ENCODE assay signal across 8 cellular contexts in the genomic region with DNA sequence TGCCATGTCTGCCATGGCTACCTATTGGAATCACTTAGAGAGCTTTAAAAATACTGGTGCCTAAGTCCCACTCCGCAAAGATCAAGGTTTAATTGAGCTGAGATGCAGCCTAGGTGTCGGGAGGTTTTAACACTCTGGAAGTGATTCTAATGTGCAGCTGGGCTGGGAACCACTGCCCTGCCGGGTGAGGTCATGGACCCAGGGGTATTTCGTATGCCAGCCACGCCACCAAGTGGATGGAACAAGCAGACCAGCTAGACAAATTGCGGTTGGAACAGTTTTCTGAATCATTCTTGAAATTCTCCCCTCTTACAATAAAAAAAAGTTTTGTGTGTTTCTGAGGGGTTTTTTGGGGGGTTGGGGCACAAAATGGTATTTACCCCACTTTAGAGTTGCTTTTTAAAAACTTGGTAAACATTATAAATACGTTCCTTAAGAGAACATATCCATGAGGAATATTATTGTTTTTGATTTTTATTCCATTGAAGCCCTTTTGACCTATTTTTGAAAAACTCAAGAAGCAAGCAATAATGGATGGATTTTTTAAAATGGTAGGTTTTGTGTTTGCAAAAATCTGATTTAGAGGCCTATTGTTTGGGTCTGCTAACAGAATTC.
A peak's percentile ranks its signal among the peaks of the same experiment; 100 is the strongest.
DNase-seq lines count a peak whose midpoint lies in the region; ATAC-seq and TF ChIP-seq lines count a peak whose summit lies in the region.

No MANE protein-coding gene starts in this region.

- ATAC-seq in HG02571 (IDR thresholded peaks at IDR 0.05; ENCODE audit: unreplicated experiment), result peak; percentile 62
- ATAC-seq in T-helper 17 cell, result peak; percentile 82

- peaks cover 8% of the 10 kb centered on the region for H3K4me1 Mint-ChIP-seq in T-helper 17 cell

- H3K4me3 Mint-ChIP-seq in T-helper 17 cell, result no peak overlapping the region

- TF ChIP-seq CTCF in mammary epithelial cell (conservative IDR thresholded peaks at IDR 0.05 in 1 of 2, IDR thresholded peaks at IDR 0.05 in 1 of 2; ENCODE audit: extremely low read depth in 1 of 2, insufficient read depth in 1 of 2, low read depth in 1 of 2, low read length in 2 of 2) (peak; percentile 63 to 85), kidney epithelial cell (IDR thresholded peaks at IDR 0.05; ENCODE audit: insufficient read depth, low read length, poor library complexity, severe bottlenecking) (peak; percentile 84)

- peak; percentile 81 for DNase-seq in activated effector memory CD4-positive, alpha-beta T cell treated with anti-CD3 and anti-CD28 coated beads, Interleukin-2, amount 50 U/mL, for 16 hours
- no peak for DNase-seq in activated effector memory CD4-positive, alpha-beta T cell treated with Interleukin-2 at 50 U/mL for 16 hours
- DNase-seq in NCI-H1092 (lab: John Stamatoyannopoulos, UW) (peak; percentile 43), T-helper 17 cell (peak in 2 of 3 donors; percentile 28 to 34), mammary epithelial cell (peak; percentile 58), kidney epithelial cell (ENCODE audit: low read depth) (no peak)
- peak; percentile 44 to 50 (median 45) for DNase-seq in stimulated activated CD4-positive, alpha-beta T cell treated with anti-CD3 and anti-CD28 coated beads, TNF-alpha, amount 100 ng/mL, for 48 hours (ENCODE audit: low read depth in 3 of 3)

- H3K79me2 ChIP-seq in mammary epithelial cell (ENCODE audit: insufficient read depth, low read length), result no peaks in the 10 kb centered on the region

- no peak overlapping the region for H3K27ac ChIP-seq in mammary epithelial cell (ENCODE audit: insufficient read depth, low read depth, low read length)

- in situ Hi-C loops in mammary epithelial cell (cut with MboI; ENCODE audit: low sequenced_read_pairs in 2 of 2), result loop anchor here (10.0 to 25.0 kb wide), 2 partner anchors 154 to 697 kb away; partner anchors contain the start of gene ARGFX (in 1 of the 2)

- H3K36me3 Mint-ChIP-seq in T-helper 17 cell (ENCODE audit: low read depth), result no peaks in the 10 kb centered on the region

- no peak overlapping the region for H3K27ac Mint-ChIP-seq in T-helper 17 cell

- peaks cover 6% of the 10 kb centered on the region for H3K4me1 ChIP-seq in mammary epithelial cell (ENCODE audit: insufficient read depth, low read length)

- H3K4me2 ChIP-seq in mammary epithelial cell (ENCODE audit: insufficient read depth, low read depth, low read length), result peak overlapping the region; percentile 2

- H3K36me3 ChIP-seq in mammary epithelial cell (ENCODE audit: insufficient read depth, low read length), result no peaks in the 10 kb centered on the region
- no peaks in the 10 kb centered on the region for H3K36me3 ChIP-seq in kidney epithelial cell (ENCODE audit: control insufficient read depth, insufficient read depth, low read length)

- H3K27me3 ChIP-seq in mammary epithelial cell (ENCODE audit: insufficient read depth, low read length) (no peaks in the 10 kb centered on the region), kidney epithelial cell (ENCODE audit: control insufficient read depth, insufficient read depth, low read length) (no peaks in the 10 kb centered on the region)

- peaks cover 8% of the 10 kb centered on the region for H3K27me3 Mint-ChIP-seq in T-helper 17 cell

- H2AFZ ChIP-seq in mammary epithelial cell (ENCODE audit: low read depth, low read length), result peak overlapping the region; percentile 42

- dilution Hi-C loops in mammary epithelial cell (cut with HindIII; ENCODE audit: low sequenced_read_pairs), result no loop called here

- H3K9ac ChIP-seq in mammary epithelial cell (ENCODE audit: insufficient read depth, low read length), result no peak overlapping the region

- H4K20me1 ChIP-seq in mammary epithelial cell (ENCODE audit: insufficient read depth, low read length), result no peaks in the 10 kb centered on the region

- no TSS peak for BruUV-seq in mammary epithelial cell (replicated peaks; lab: Mats Ljungman, UMichigan)

- CTCF ChIA-PET in mammary epithelial cell (lab: Charles Lee; ENCODE audit: low non-redundant PET), result interaction anchor here (0.6 to 1.2 kb wide), 2 partner anchors 157 to 300 kb away, joined by 3 to 27 read pairs; no protein-coding TSS in a partner anchor

- WGBS in mammary epithelial cell (ENCODE audit: low coverage, missing lambda C conversion rate), result 17% methylated on average over 7 of the region's 7 CpGs

- H3K4me3 ChIP-seq in mammary epithelial cell (replicated peaks in 1 of 3; ENCODE audit: insufficient read depth in 1 of 3, low read depth in 2 of 3, low read length in 3 of 3) (no peak overlapping the region), kidney epithelial cell (ENCODE audit: low read depth, low read length) (no peak overlapping the region)

- H3K9me3 ChIP-seq in T-helper 17 cell (ENCODE audit: control insufficient read depth, low read length, poor library complexity, severe bottlenecking), result no peaks in the 10 kb centered on the region
- no peaks in the 10 kb centered on the region for H3K9me3 ChIP-seq in mammary epithelial cell (replicated peaks; ENCODE audit: insufficient read depth, low read length)

- intact Hi-C loops in mammary epithelial cell (cut with micrococcal nuclease), result loop anchor here (1.0 to 5.0 kb wide), 7 partner anchors 42 to 713 kb away; no protein-coding TSS in a partner anchor

Comparison
In these comparisons a context has a peak if more than half of its experiments do, and no peak if none do; other contexts are left out.
1. DNase-seq: peak in activated effector memory CD4-positive, alpha-beta T cell treated with anti-CD3 and anti-CD28 coated beads, Interleukin-2, amount 50 U/mL, for 16 hours (single experiment), NCI-H1092 (single experiment), T-helper 17 cell (2 of 3), mammary epithelial cell (single experiment) and stimulated activated CD4-positive, alpha-beta T cell treated with anti-CD3 and anti-CD28 coated beads, TNF-alpha, amount 100 ng/mL, for 48 hours (3 of 3); none in activated effector memory CD4-positive, alpha-beta T cell treated with Interleukin-2 at 50 U/mL for 16 hours (single experiment) and kidney epithelial cell (single experiment).